8 cellular contexts compared by ENCODE assay signal in genomic region chr1:53237638-53238037, GRCh38. TPM values are rescaled to one million over a fixed set of nuclear protein-coding genes. Genes with fewer than 3 reads are reported as not detected.
DNase-seq lines count a peak whose midpoint lies in the region; ATAC-seq, FAIRE-seq and TF ChIP-seq lines count a peak whose summit lies in the region.

No MANE protein-coding gene starts in this region.

- no peak for ATAC-seq in HG03196 (IDR thresholded peaks at IDR 0.05; ENCODE audit: unreplicated experiment)

- POLR2A ChIA-PET in A673 (lab: Charles Lee; ENCODE audit: low non-redundant PET) = no interaction called here

- no TSS peak for BruUV-seq in A673 (replicated peaks; lab: Mats Ljungman, UMichigan)

- intact Hi-C loops in A673 (cut with micrococcal nuclease; ENCODE audit: unreplicated experiment) = no loop called here
- intact Hi-C loops in breast epithelium (cut with DNase I; ENCODE audit: low total_unique reads) = no loop called here

- H3K27me3 ChIP-seq in A673 (replicated peaks; ENCODE audit: insufficient read depth, low read depth, low read length, poor library complexity) = no peaks in the 10 kb centered on the region
- no peaks in the 10 kb centered on the region for H3K27me3 ChIP-seq in breast epithelium
- H3K27me3 ChIP-seq in mucosa of stomach (ENCODE audit: control insufficient read depth, insufficient read depth, low read length) = no peaks in the 10 kb centered on the region

- TF ChIP-seq CTCF in A673 (conservative IDR thresholded peaks at IDR 0.05; ENCODE audit: low read depth, low read length) (no peak), breast epithelium (IDR thresholded peaks at IDR 0.05) (no peak)

- H3K27ac ChIP-seq in A673 (ENCODE audit: low read depth, low read length, poor library complexity, severe bottlenecking) = peak overlapping the region; percentile 87
- peak overlapping the region; percentile 89 to 93 for H3K27ac ChIP-seq in breast epithelium

- H3K36me3 ChIP-seq in A673 (ENCODE audit: insufficient read depth, low read length, poor library complexity, severe bottlenecking) = peaks cover 29% of the 10 kb centered on the region
- H3K36me3 ChIP-seq in breast epithelium = peaks cover 9% of the 10 kb centered on the region
- H3K36me3 ChIP-seq in mucosa of stomach (ENCODE audit: control insufficient read depth, insufficient read depth, low read length) = no peaks in the 10 kb centered on the region

- no peaks in the 10 kb centered on the region for H3K9me3 ChIP-seq in A673 (ENCODE audit: low read depth, low read length, poor library complexity, severe bottlenecking)
- no peaks in the 10 kb centered on the region for H3K9me3 ChIP-seq in breast epithelium
- H3K9me3 ChIP-seq in mucosa of stomach (ENCODE audit: control insufficient read depth, low read length) = no peaks in the 10 kb centered on the region

- H3K9ac ChIP-seq in mucosa of stomach (ENCODE audit: low read length) = peak overlapping the region; percentile 95

- FAIRE-seq in frontal cortex (lab: Jason Lieb, UNC) = no peak

- DNase-seq in A673 (ENCODE audit: low spot score) (no peak), HT-29 (ENCODE audit: low spot score) (peak; percentile 19), breast epithelium (ENCODE audit: low spot score in 2 of 2) (no peak), frontal cortex (ENCODE audit: low spot score in 2 of 2) (no peak), hypothalamus (lab: John Stamatoyannopoulos, UW) (no peak), SIG-M5 treated with dmso at 0.1 percent for 504 hours (lab: John Stamatoyannopoulos, UW; ENCODE audit: unreplicated experiment) (no peak)

- peak overlapping the region; percentile 95 for H3K4me3 ChIP-seq in A673 (ENCODE audit: low read depth, low read length, poor library complexity, severe bottlenecking)
- peak overlapping the region; percentile 92 to 99 (median 98) for H3K4me3 ChIP-seq in breast epithelium
- peak overlapping the region; percentile 75 for H3K4me3 ChIP-seq in mucosa of stomach (ENCODE audit: low read length)

- peaks cover 5% of the 10 kb centered on the region for H3K4me1 ChIP-seq in A673 (ENCODE audit: insufficient read depth, low read length, poor library complexity, severe bottlenecking)
- H3K4me1 ChIP-seq in breast epithelium = no peaks in the 10 kb centered on the region
- H3K4me1 ChIP-seq in mucosa of stomach (ENCODE audit: control insufficient read depth, insufficient read depth, low read length) = peaks cover 8% of the 10 kb centered on the region

- TF ChIP-seq POLR2A in breast epithelium (IDR thresholded peaks at IDR 0.05) = no peak

- CTCF ChIA-PET in A673 (lab: Charles Lee) = no interaction called here

RNA-seq across cellular contexts. Expression of gene MAGOH, which starts 0.7 kb away (rescaled TPM):
- total RNA-seq in A673 (2021) (75.1 and 76.3 TPM in 2 replicates), breast epithelium (10 to 100 TPM; 35.0 to 45.2 (median 37.5) TPM), frontal cortex (15.9 TPM)
- 42.5 and 44.1 TPM in 2 replicates for total RNA-seq in HT-29 (2014; rRNA removed; shearing (Covaris generic))

RNA-seq across cellular contexts. Expression of gene CZIB, which starts 17.2 kb away (rescaled TPM):
- 53.8 and 56.7 TPM in 2 replicates for total RNA-seq in A673 (2021)
- total RNA-seq in HT-29 (2014; rRNA removed; shearing (Covaris generic)) = 34.4 and 39.1 TPM in 2 replicates
- total RNA-seq in breast epithelium = 10 to 100 TPM; 60.6 to 69.8 (median 61.3) TPM
- total RNA-seq in frontal cortex = 42.4 TPM

RNA-seq across cellular contexts. Expression of gene CPT2, which starts 41.0 kb away (rescaled TPM):
- total RNA-seq in A673 (2021) = 17.0 and 18.7 TPM in 2 replicates
- 21.4 and 25.1 TPM in 2 replicates for total RNA-seq in HT-29 (2014; rRNA removed; shearing (Covaris generic))
- total RNA-seq in breast epithelium = 10 to 100 TPM; 20.5 to 26.2 (median 22.9) TPM
- 3.3 TPM for total RNA-seq in frontal cortex
